Comparison of ENCODE assay signal across 9 cellular contexts in the genomic region with DNA sequence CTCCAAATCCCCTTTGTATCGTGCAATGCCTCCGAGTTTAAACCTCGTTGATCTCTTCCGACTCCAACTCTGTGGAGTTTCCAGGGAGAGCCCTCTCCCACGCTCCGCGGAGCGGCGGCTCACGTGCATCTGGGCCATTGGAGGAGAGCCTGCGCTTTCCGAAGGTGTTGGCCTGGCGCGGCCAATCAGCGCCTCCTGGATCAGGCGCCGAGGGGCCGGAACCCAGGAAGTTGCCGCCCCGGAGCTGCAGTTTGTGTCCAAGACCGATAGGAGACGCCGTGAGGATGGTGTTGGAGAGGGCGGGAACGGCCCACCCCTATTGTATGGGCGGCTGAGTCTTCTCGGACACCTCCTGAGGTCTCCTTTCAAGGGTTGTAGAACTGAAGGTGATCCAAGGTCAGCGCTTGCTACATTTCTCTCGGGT. TPM values are rescaled to one million over a fixed set of nuclear protein-coding genes. Genes with fewer than 3 reads are reported as not detected.
DNase-seq lines count a peak whose midpoint lies in the region; ATAC-seq, FAIRE-seq and TF ChIP-seq lines count a peak whose summit lies in the region.
"Had no signal": no experiment of that assay in that cellular context is flagged by ENCODE, and none has a peak within 500 bp of the region (broad histone marks: within the 10 kb centered on the region; RNA-seq: fewer than 3 reads in every experiment).

No MANE protein-coding gene starts in this region.

- H3K4me1 ChIP-seq in astrocyte (ENCODE audit: insufficient read depth, low read length): peaks cover 40% of the 10 kb centered on the region
- peaks cover 7% of the 10 kb centered on the region for H3K4me1 ChIP-seq in hepatocyte (ENCODE audit: insufficient read depth)
- H3K4me1 ChIP-seq in rectal smooth muscle tissue (ENCODE audit: control insufficient read depth, insufficient read depth, low read length): no peaks in the 10 kb centered on the region
- H3K4me1 ChIP-seq in small intestine (ENCODE audit: control insufficient read depth in 2 of 2, insufficient read depth in 1 of 2, low read depth in 1 of 2, low read length in 1 of 2): peaks cover 0 to 2% of the 10 kb centered on the region in 2 donors

- peaks cover 19% of the 10 kb centered on the region for H3K27me3 Mint-ChIP-seq in astrocyte (ENCODE audit: low read depth, unreplicated experiment)

- no peaks in the 10 kb centered on the region for H3K36me3 Mint-ChIP-seq in astrocyte (ENCODE audit: low read depth, unreplicated experiment)

- ATAC-seq in GM18505 (IDR thresholded peaks at IDR 0.05; ENCODE audit: unreplicated experiment) (no peak), GM18858 (IDR thresholded peaks at IDR 0.05; ENCODE audit: unreplicated experiment) (no peak), HG03135 (IDR thresholded peaks at IDR 0.05; ENCODE audit: unreplicated experiment) (no peak)

- DNase-seq in GM03348 (ENCODE audit: low spot score): peak; percentile 78
- DNase-seq in astrocyte (ENCODE audit: low read depth): peak; percentile 77
- DNase-seq in hepatocyte (ENCODE audit: low spot score): peak; percentile 85
- DNase-seq in small intestine: no peak
- DNase-seq: activated naive CD4-positive, alpha-beta T cell treated with anti-CD3 and anti-CD28 coated beads for 36 hours had no signal

- H3K4me3 ChIP-seq in astrocyte (ENCODE audit: insufficient read depth, low read depth, low read length): peak overlapping the region; percentile 67
- peak overlapping the region; percentile 69 for H3K4me3 ChIP-seq in hepatocyte
- peak overlapping the region; percentile 81 for H3K4me3 ChIP-seq in rectal smooth muscle tissue (ENCODE audit: low read length)
- no peak overlapping the region for H3K4me3 ChIP-seq in small intestine (ENCODE audit: low read depth in 1 of 2, low read length in 2 of 2)

- H3K79me2 ChIP-seq in astrocyte (ENCODE audit: insufficient read depth, low read length) (peaks cover 40% of the 10 kb centered on the region), hepatocyte (peaks cover 17% of the 10 kb centered on the region)

- peak overlapping the region; percentile 93 for H3K4me3 Mint-ChIP-seq in astrocyte (ENCODE audit: unreplicated experiment)
- H3K4me3 Mint-ChIP-seq: activated naive CD4-positive, alpha-beta T cell treated with anti-CD3 and anti-CD28 coated beads for 36 hours had no signal

- H3K27ac Mint-ChIP-seq in astrocyte (ENCODE audit: unreplicated experiment): peak overlapping the region; percentile 93
- H3K27ac Mint-ChIP-seq: activated naive CD4-positive, alpha-beta T cell treated with anti-CD3 and anti-CD28 coated beads for 36 hours had no signal

- peaks cover 8% of the 10 kb centered on the region for H4K20me1 ChIP-seq in astrocyte (ENCODE audit: insufficient read depth, low read length)
- H4K20me1 ChIP-seq in hepatocyte (ENCODE audit: insufficient read depth, poor library complexity, severe bottlenecking): peaks cover 4% of the 10 kb centered on the region

- H2AFZ ChIP-seq in astrocyte (ENCODE audit: low read depth, low read length): peak overlapping the region; percentile 82
- no peak overlapping the region for H2AFZ ChIP-seq in hepatocyte

- H3K36me3 ChIP-seq in astrocyte (ENCODE audit: insufficient read depth, low read length) (no peaks in the 10 kb centered on the region), hepatocyte (replicated peaks; ENCODE audit: insufficient read depth, low read depth) (no peaks in the 10 kb centered on the region), rectal smooth muscle tissue (ENCODE audit: control insufficient read depth, insufficient read depth, low read length) (no peaks in the 10 kb centered on the region), small intestine (ENCODE audit: control insufficient read depth in 2 of 2, insufficient read depth in 2 of 2, low read length in 2 of 2) (no peaks in the 10 kb centered on the region)

- peak; percentile 50 for TF ChIP-seq CTCF in astrocyte (IDR thresholded peaks at IDR 0.05; ENCODE audit: insufficient read depth, low read depth, low read length)
- TF ChIP-seq CTCF in hepatocyte (IDR thresholded peaks at IDR 0.05; ENCODE audit: poor library complexity): peak; percentile 58

- H3K27me3 ChIP-seq in astrocyte (ENCODE audit: insufficient read depth, low read length): no peaks in the 10 kb centered on the region
- peaks cover 20% of the 10 kb centered on the region for H3K27me3 ChIP-seq in hepatocyte
- no peaks in the 10 kb centered on the region for H3K27me3 ChIP-seq in rectal smooth muscle tissue (ENCODE audit: control insufficient read depth, insufficient read depth, low read length)
- H3K27me3 ChIP-seq in small intestine (ENCODE audit: control insufficient read depth in 2 of 2, insufficient read depth in 2 of 2, low read length in 2 of 2): no peaks in the 10 kb centered on the region

- H3K4me2 ChIP-seq in astrocyte (ENCODE audit: low read length) (peak overlapping the region; percentile 86), hepatocyte (peak overlapping the region; percentile 98)

- H3K9ac ChIP-seq in astrocyte (ENCODE audit: low read length) (peak overlapping the region; percentile 70), rectal smooth muscle tissue (ENCODE audit: low read length) (no peak overlapping the region)

- FAIRE-seq in astrocyte (lab: Jason Lieb, UNC) (no peak), small intestine (lab: Jason Lieb, UNC) (no peak)

- H3K9me3 ChIP-seq in astrocyte (ENCODE audit: insufficient read depth, low read depth, low read length): no peaks in the 10 kb centered on the region
- H3K9me3 ChIP-seq in hepatocyte (ENCODE audit: low read depth): no peaks in the 10 kb centered on the region
- no peaks in the 10 kb centered on the region for H3K9me3 ChIP-seq in small intestine (ENCODE audit: control insufficient read depth, low read depth)

- H3K9me2 ChIP-seq in hepatocyte (replicated peaks; ENCODE audit: insufficient read depth): no peaks in the 10 kb centered on the region

- peaks cover 3% of the 10 kb centered on the region for H3K9me3 Mint-ChIP-seq in astrocyte (ENCODE audit: unreplicated experiment)
- H3K9me3 Mint-ChIP-seq: activated naive CD4-positive, alpha-beta T cell treated with anti-CD3 and anti-CD28 coated beads for 36 hours had no signal

- TF ChIP-seq POLR2A in GM18505 (IDR thresholded peaks at IDR 0.05; ENCODE audit: borderline replicate concordance, extremely low read depth, insufficient read depth, insufficient read length): no peak

- H3K4me1 Mint-ChIP-seq in astrocyte (ENCODE audit: low read depth, unreplicated experiment): peaks cover 10% of the 10 kb centered on the region

- H3K27ac ChIP-seq in astrocyte (ENCODE audit: low read depth, low read length): peak overlapping the region; percentile 11
- H3K27ac ChIP-seq in hepatocyte: no peak overlapping the region
- no peak overlapping the region for H3K27ac ChIP-seq in rectal smooth muscle tissue (ENCODE audit: low read depth, low read length)
- peak overlapping the region in 1 of 2 donors; percentile 45 for H3K27ac ChIP-seq in small intestine (ENCODE audit: low read depth in 1 of 2, low read length in 1 of 2)

- 17% methylated on average over 29 of the region's 29 CpGs for WGBS in hepatocyte (ENCODE audit: low lambda C conversion rate, missing lambda C conversion rate)
- 24 to 35% (median 29%) methylated on average over 29 of the region's 29 CpGs for WGBS in small intestine, 3 donors

RNA-seq across cellular contexts. Expression of gene ADAMTS15, which starts 1.6 kb away (rescaled TPM):
- 10.0 and 13.8 TPM in 2 replicates for total RNA-seq in astrocyte
- 10.1 and 14.6 TPM in 2 replicates for total RNA-seq in hepatocyte
- polyA plus RNA-seq in hepatocyte: 4.5 and 5.4 TPM in 2 replicates
- 1 to 10 TPM in 1 of 3 donors, under 1 TPM in 1, not detected in 1; 0.27 to 7.2 TPM for polyA plus RNA-seq in small intestine
- total RNA-seq: activated naive CD4-positive, alpha-beta T cell treated with anti-CD3 and anti-CD28 coated beads for 36 hours had no signal

RNA-seq across cellular contexts. Expression of gene ADAMTS8, which starts 21.6 kb away (rescaled TPM):
- 0.17 and 0.20 TPM in 2 replicates for total RNA-seq in astrocyte
- total RNA-seq in hepatocyte: 1.9 and 2.3 TPM in 2 replicates
- polyA plus RNA-seq in hepatocyte: 1.2 and 1.7 TPM in 2 replicates
- 1 to 10 TPM in 1 of 3 donors, not detected in 2; 1.9 TPM for polyA plus RNA-seq in small intestine
- total RNA-seq: activated naive CD4-positive, alpha-beta T cell treated with anti-CD3 and anti-CD28 coated beads for 36 hours had no signal

Comparison
In these comparisons a context has a peak if more than half of its experiments do, and no peak if none do; other contexts are left out.
1. H3K4me3 ChIP-seq: peak in astrocyte (single experiment), hepatocyte (single experiment) and rectal smooth muscle tissue (single experiment); none in small intestine (0 of 2).